1 cellular context compared by ENCODE assay signal in the genomic region with DNA sequence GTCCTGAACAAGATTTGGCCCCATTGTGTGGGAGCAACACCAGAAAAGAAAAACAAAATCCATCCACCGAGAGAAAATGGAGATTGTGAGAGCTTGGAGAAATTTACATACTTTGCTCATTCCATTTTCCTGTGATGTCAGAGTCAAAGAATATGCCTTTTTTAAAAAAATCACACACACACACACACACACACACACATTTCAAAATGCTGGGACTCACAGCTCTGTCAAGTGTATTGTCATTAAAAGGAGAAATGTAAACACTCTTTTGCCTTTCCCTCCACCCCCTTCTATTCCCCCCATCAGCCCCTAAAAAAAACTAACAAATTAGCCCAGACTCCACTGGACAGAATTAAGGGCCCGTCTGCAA.
A peak's percentile ranks its signal among the peaks of the same experiment; 100 is the strongest.
TF ChIP-seq lines count a peak whose summit lies in the region.

No MANE protein-coding gene starts in this region.

TF ChIP-seq in HEK293, 187 proteins besides CTCF, POLR2A, EP300 and RAD21 (continued from another document):
- TF ChIP-seq ZNF433 (tag by site-specific recombination; IDR thresholded peaks at IDR 0.05; ENCODE audit: low read depth) (no peak), ZNF654 (tag by site-specific recombination; IDR thresholded peaks at IDR 0.05; ENCODE audit: low read depth) (no peak), ZNF513 (tag by site-specific recombination; IDR thresholded peaks at IDR 0.05) (no peak), PRDM1 (tag by site-specific recombination; IDR thresholded peaks at IDR 0.05) (no peak), SP2 (tag by site-specific recombination; IDR thresholded peaks at IDR 0.05) (no peak), ZXDB (tag by site-specific recombination; IDR thresholded peaks at IDR 0.05) (0 out of 2 replicates have a peak, but pooled peaks have one; percentile 9)
TF ChIP-seq in HEK293: peak in this region for 5.
